In genomic region chr18:46868171-46868921, GRCh38 we compare ENCODE assay signal across 13 cellular contexts. TPM values are rescaled to one million over a fixed set of nuclear protein-coding genes. Genes with fewer than 3 reads are reported as not detected.
DNase-seq lines count a peak whose midpoint lies in the region; ATAC-seq and TF ChIP-seq lines count a peak whose summit lies in the region.
"Had no signal": no experiment of that assay in that cellular context is flagged by ENCODE, and none has a peak within 500 bp of the region (broad histone marks: within the 10 kb centered on the region; RNA-seq: fewer than 3 reads in every experiment).

No MANE protein-coding gene starts in this region.

- H4K5ac ChIP-seq in mesendoderm (ENCODE audit: low read length): no peak overlapping the region

- H3K27ac ChIP-seq in mesendoderm (ENCODE audit: low read depth, low read length) (no peak overlapping the region), ovary (no peak overlapping the region)
- H3K27ac ChIP-seq: gastroesophageal sphincter, neutrophil had no signal

- TF ChIP-seq EP300 in ovary (IDR thresholded peaks at IDR 0.05): no peak

- in situ Hi-C loops in HAP-1 (cut with MboI; ENCODE audit: low sequenced_read_pairs): no loop called here

- no peak overlapping the region for H2BK120ac ChIP-seq in mesendoderm (ENCODE audit: low read depth, low read length)

- CTCF ChIA-PET in GM10248 (lab: Yijun Ruan, JAX): interaction anchor here (0.9 kb wide), 1 partner anchor 82 kb away, joined by 3 read pairs; no protein-coding TSS in a partner anchor

- H3K18ac ChIP-seq in mesendoderm (ENCODE audit: low read length): no peak overlapping the region

- no peak overlapping the region for H2BK15ac ChIP-seq in mesendoderm (replicated peaks; ENCODE audit: low read depth)

- intact Hi-C loops in ovary (cut with DNase I): no loop called here

- H3K9me3 ChIP-seq in HAP-1 (peaks cover 16% of the 10 kb centered on the region), ovary (no peaks in the 10 kb centered on the region)
- H3K9me3 ChIP-seq: BE2C, neutrophil had no signal

- DNase-seq in HAP-1 (ENCODE audit: low spot score in 2 of 2): peak; percentile 55 to 70
- peak; percentile 15 for DNase-seq in LoVo (ENCODE audit: low spot score)
- DNase-seq in amniotic epithelial cell (ENCODE audit: low read depth): peak; percentile 4
- DNase-seq in mesendoderm: peak; percentile 37
- no peak for DNase-seq in ovary
- no peak for DNase-seq in GM10248 (ENCODE audit: extremely low spot score)
- DNase-seq: activated CD4-positive, alpha-beta T cell treated with anti-CD3 and anti-CD28 coated beads, Interleukin-2, amount 50 U/mL, for 1 hour; BE2C; right cardiac atrium; stimulated activated CD4-positive, alpha-beta T cell treated with anti-CD3 and anti-CD28 coated beads, Interleukin-1b, Interleukin-23, amount 100 ng/mL, for 48 hours had no signal

- H3K56ac ChIP-seq in mesendoderm (ENCODE audit: low read length): no peak overlapping the region

- ATAC-seq in HG03354 (IDR thresholded peaks at IDR 0.05; ENCODE audit: poor library complexity, severe bottlenecking, unreplicated experiment): no peak
- ATAC-seq: gastroesophageal sphincter had no signal

- no peak overlapping the region for H3K4me3 ChIP-seq in HAP-1
- no peak overlapping the region for H3K4me3 ChIP-seq in mesendoderm (ENCODE audit: low read length)
- no peak overlapping the region for H3K4me3 ChIP-seq in ovary
- H3K4me3 ChIP-seq: gastroesophageal sphincter had no signal

- no peak overlapping the region for H4K8ac ChIP-seq in mesendoderm (ENCODE audit: low read depth, low read length)

- no peak overlapping the region for H3K9ac ChIP-seq in mesendoderm (ENCODE audit: low read length)

- no peak overlapping the region for H3K4me2 ChIP-seq in mesendoderm (ENCODE audit: low read length)

- TF ChIP-seq CTCF in ovary (IDR thresholded peaks at IDR 0.05): no peak
- no peak for TF ChIP-seq CTCF in GM10248 (IDR thresholded peaks at IDR 0.05; ENCODE audit: control extremely low read depth, extremely low read depth, low read depth, missing control alignments)

- H3K27me3 ChIP-seq in HAP-1 (ENCODE audit: low read depth) (no peaks in the 10 kb centered on the region), mesendoderm (ENCODE audit: insufficient read depth, low read length, poor library complexity) (no peaks in the 10 kb centered on the region), ovary (no peaks in the 10 kb centered on the region)
- H3K27me3 ChIP-seq: BE2C, gastroesophageal sphincter, neutrophil had no signal

- TF ChIP-seq POLR2A in ovary (IDR thresholded peaks at IDR 0.05): no peak

- H2AK5ac ChIP-seq in mesendoderm (ENCODE audit: low read length): no peak overlapping the region

- peaks cover 29% of the 10 kb centered on the region for H3K4me1 ChIP-seq in HAP-1
- no peaks in the 10 kb centered on the region for H3K4me1 ChIP-seq in mesendoderm (ENCODE audit: control insufficient read depth, low read depth, low read length)
- no peaks in the 10 kb centered on the region for H3K4me1 ChIP-seq in ovary (ENCODE audit: insufficient read depth)
- H3K4me1 ChIP-seq: BE2C, gastroesophageal sphincter had no signal

- WGBS in mesendoderm (ENCODE audit: extremely low coverage, insufficient coverage, low lambda C conversion rate): no CpG with 5 or more reads among the region's 11 CpGs
- 96 to 98% (median 97%) methylated on average over 11 of the region's 11 CpGs for WGBS in ovary, 3 donors

- H3K79me1 ChIP-seq in mesendoderm (ENCODE audit: low read length): peaks cover 8% of the 10 kb centered on the region

- no peak overlapping the region for H3K4ac ChIP-seq in mesendoderm (ENCODE audit: low read depth, low read length)

- POLR2A ChIA-PET in GM10248 (lab: Yijun Ruan, JAX): no interaction called here

- H3K36me3 ChIP-seq in HAP-1 (replicated peaks) (peaks cover 9% of the 10 kb centered on the region), mesendoderm (ENCODE audit: control insufficient read depth, insufficient read depth, low read length) (no peaks in the 10 kb centered on the region), ovary (no peaks in the 10 kb centered on the region)
- H3K36me3 ChIP-seq: BE2C, neutrophil had no signal

- no peak overlapping the region for H3K23ac ChIP-seq in mesendoderm (ENCODE audit: low read length)

- H3K79me2 ChIP-seq in mesendoderm (ENCODE audit: control insufficient read depth, insufficient read depth, low read length): peaks cover 2% of the 10 kb centered on the region

- no peak overlapping the region for H2BK5ac ChIP-seq in mesendoderm (ENCODE audit: low read length)

RNA-seq across cellular contexts. Expression of gene PIAS2, which starts 49.0 kb away (rescaled TPM):
- polyA plus RNA-seq in mesendoderm (2013, experiment 1 of 2): 34.0 TPM
- 36.2 TPM for polyA plus RNA-seq in mesendoderm (2013, experiment 2 of 2)
- 10 to 100 TPM; 21.8 to 41.3 (median 39.9) TPM for total RNA-seq in ovary
- 10 to 100 TPM in 1 of 2 donors, 1 to 10 TPM in 1; 5.1 to 11.1 TPM for polyA plus RNA-seq in ovary

RNA-seq across cellular contexts. Expression of gene KATNAL2, which starts 49.1 kb away (rescaled TPM):
- polyA plus RNA-seq in mesendoderm (2013, experiment 1 of 2): 3.3 TPM
- polyA plus RNA-seq in mesendoderm (2013, experiment 2 of 2): 3.4 TPM
- total RNA-seq in ovary: 1 to 10 TPM in 6 of 7 donors, under 1 TPM in 1; 0.78 to 5.1 (median 2.8) TPM
- 1 to 10 TPM; 1.9 to 4.3 TPM for polyA plus RNA-seq in ovary

Comparison
In these comparisons a context has a peak if more than half of its experiments do, and no peak if none do; other contexts are left out.
1. DNase-seq: peak in HAP-1 (2 of 2), LoVo (single experiment), amniotic epithelial cell (single experiment) and mesendoderm (single experiment); none in ovary (0 of 5) and GM10248 (single experiment).